ENCODE assay signal across 1 cellular context in genomic region chr14:103943673-103944072, GRCh38.
TF ChIP-seq lines count a peak whose summit lies in the region.

No MANE protein-coding gene starts in this region.

TF ChIP-seq in HepG2, 621 proteins besides CTCF, POLR2A, EP300 and RAD21:
- TF ChIP-seq CREB1 (IDR thresholded peaks at IDR 0.05): peak; percentile 37; the same call in 1 of the 2 replicates
- TF ChIP-seq CREB1 (CRISPR knock-in tag; IDR thresholded peaks at IDR 0.05): no peak
- TF ChIP-seq JUN (CRISPR knock-in tag; IDR thresholded peaks at IDR 0.05): no peak
